Comparison of ENCODE assay signal across 1 cellular context in genomic region chr4:40809058-40809457, GRCh38.
TF ChIP-seq lines count a peak whose summit lies in the region.

No MANE protein-coding gene starts in this region.

TF ChIP-seq in WTC11, 78 proteins besides CTCF, POLR2A, EP300 and RAD21 (continued from another document):
- TF ChIP-seq ARID4B (CRISPR knock-in tag; IDR thresholded peaks at IDR 0.05; ENCODE audit: borderline replicate concordance) = no peak
- TF ChIP-seq ZNF512 (CRISPR knock-in tag; IDR thresholded peaks at IDR 0.05; ENCODE audit: borderline replicate concordance) = no peak
- no peak for TF ChIP-seq STAT6 (CRISPR knock-in tag; conservative IDR thresholded peaks at IDR 0.05; ENCODE audit: low read depth)
- TF ChIP-seq GABPB1 (CRISPR knock-in tag; IDR thresholded peaks at IDR 0.05) = no peak
- no peak for TF ChIP-seq ATF6 (CRISPR knock-in tag; IDR thresholded peaks at IDR 0.05)
- TF ChIP-seq CBFB (CRISPR knock-in tag; IDR thresholded peaks at IDR 0.05; ENCODE audit: low read depth) = no peak
- no peak for TF ChIP-seq HMGXB4 (CRISPR knock-in tag; IDR thresholded peaks at IDR 0.05)
TF ChIP-seq in WTC11: peak in this region for 0.
